In the genomic region with DNA sequence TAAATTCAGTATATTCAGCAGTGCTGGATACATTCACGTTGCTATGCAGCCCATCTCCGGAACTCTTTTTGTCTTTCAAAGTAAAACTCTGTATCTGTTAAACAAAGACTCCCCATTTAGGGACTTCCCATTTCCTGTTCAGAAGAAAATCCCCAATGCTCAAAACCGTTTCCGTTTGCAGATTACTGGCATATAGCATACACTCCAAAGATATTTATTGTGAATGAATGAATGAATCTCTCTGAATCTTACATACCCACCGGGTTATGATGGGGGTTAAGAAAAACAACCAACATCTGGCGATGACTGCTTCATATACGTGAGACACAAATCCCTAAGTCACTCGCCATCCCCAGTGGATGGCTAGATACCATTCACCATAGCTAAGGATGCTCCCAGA, we compare ENCODE assay signal across 12 cellular contexts. TPM values are rescaled to one million over a fixed set of nuclear protein-coding genes. Genes with fewer than 3 reads are reported as not detected.
DNase-seq lines count a peak whose midpoint lies in the region; ATAC-seq, FAIRE-seq and TF ChIP-seq lines count a peak whose summit lies in the region.
"Had no signal": no experiment of that assay in that cellular context is flagged by ENCODE, and none has a peak within 500 bp of the region (broad histone marks: within the 10 kb centered on the region; RNA-seq: fewer than 3 reads in every experiment).

No MANE protein-coding gene starts in this region.

- H3K36me3 Mint-ChIP-seq in endothelial cell (ENCODE audit: low read depth, unreplicated experiment): peaks cover 28% of the 10 kb centered on the region
- H3K36me3 Mint-ChIP-seq: stimulated activated effector memory CD8-positive, alpha-beta T cell treated with anti-CD3 and anti-CD28 coated beads, Interleukin-12 subunit alpha, Interleukin-12 subunit beta, amount 100 ng/mL, for 72 hours had no signal

- H3K27me3 ChIP-seq in AG04450 (ENCODE audit: control insufficient read depth, insufficient read depth, low read length) (no peaks in the 10 kb centered on the region), HUES6 (ENCODE audit: control insufficient read depth, insufficient read depth, low read length) (no peaks in the 10 kb centered on the region), neural cell (ENCODE audit: insufficient read depth, low read depth, low read length) (no peaks in the 10 kb centered on the region), ascending aorta (no peaks in the 10 kb centered on the region)

- TF ChIP-seq CTCF in AG04450 (IDR thresholded peaks at IDR 0.05; ENCODE audit: low read depth, low read length) (no peak), endothelial cell (IDR thresholded peaks at IDR 0.05; ENCODE audit: unreplicated experiment) (no peak), neural cell (IDR thresholded peaks at IDR 0.05; ENCODE audit: poor library complexity, severe bottlenecking) (no peak), ascending aorta (IDR thresholded peaks at IDR 0.05) (no peak)

- H3K9me2 ChIP-seq in neural cell (ENCODE audit: insufficient read depth, low read length): no peaks in the 10 kb centered on the region

- ATAC-seq in HG03565 (IDR thresholded peaks at IDR 0.05; ENCODE audit: unreplicated experiment): no peak
- ATAC-seq in GM18873 (IDR thresholded peaks at IDR 0.05; ENCODE audit: low FRiP score, unreplicated experiment): no peak

- peaks cover 36% of the 10 kb centered on the region for H3K36me3 ChIP-seq in HUES6 (ENCODE audit: control insufficient read depth, insufficient read depth, low read length)
- no peaks in the 10 kb centered on the region for H3K36me3 ChIP-seq in neural cell (ENCODE audit: insufficient read depth, low read length)
- no peaks in the 10 kb centered on the region for H3K36me3 ChIP-seq in ascending aorta

- peak overlapping the region; percentile 49 for H3K4me2 ChIP-seq in neural cell (ENCODE audit: low read length)

- H3K9me3 Mint-ChIP-seq in endothelial cell (ENCODE audit: unreplicated experiment): no peaks in the 10 kb centered on the region
- H3K9me3 Mint-ChIP-seq: stimulated activated effector memory CD8-positive, alpha-beta T cell treated with anti-CD3 and anti-CD28 coated beads, Interleukin-12 subunit alpha, Interleukin-12 subunit beta, amount 100 ng/mL, for 72 hours had no signal

- CTCF ChIA-PET in AG04450 (lab: Charles Lee): interaction anchor here (0.6 to 3.4 kb wide), 4 partner anchors 40 to 82 kb away, joined by 4 to 15 read pairs (median 4); partner anchors contain the start of gene USP2

- intact Hi-C loops in ascending aorta (cut with DNase I): no loop called here

- H3K4me3 Mint-ChIP-seq in endothelial cell (ENCODE audit: unreplicated experiment): peak overlapping the region; percentile 98

- no peak for TF ChIP-seq EP300 in neural cell (conservative IDR thresholded peaks at IDR 0.05; ENCODE audit: poor library complexity, severe bottlenecking)

- H3F3A ChIP-seq in neural cell (ENCODE audit: insufficient read depth, low read length, poor library complexity, severe bottlenecking): no peaks in the 10 kb centered on the region

- POLR2A ChIA-PET in AG04450 (lab: Yijun Ruan, JAX): interaction anchor here (1.0 to 3.7 kb wide), 3 partner anchors 24 to 53 kb away, joined by 3 to 18 read pairs (median 5); no protein-coding TSS in a partner anchor

- H3K27me3 Mint-ChIP-seq in endothelial cell (ENCODE audit: unreplicated experiment): peaks cover 9% of the 10 kb centered on the region

- peak overlapping the region; percentile 87 for H3K9ac ChIP-seq in HUES6 (ENCODE audit: low read length)
- peak overlapping the region; percentile 95 for H3K9ac ChIP-seq in neural cell (ENCODE audit: low read length)

- H3K4me1 ChIP-seq in HUES6 (ENCODE audit: control insufficient read depth, insufficient read depth, low read length): peaks cover 62% of the 10 kb centered on the region
- H3K4me1 ChIP-seq in ascending aorta: peaks cover 3 to 23% of the 10 kb centered on the region in 2 donors

- no peak for TF ChIP-seq RAD21 in neural cell (conservative IDR thresholded peaks at IDR 0.05)

- peak overlapping the region; percentile 89 for H3K27ac Mint-ChIP-seq in endothelial cell (ENCODE audit: unreplicated experiment)
- H3K27ac Mint-ChIP-seq: stimulated activated effector memory CD8-positive, alpha-beta T cell treated with anti-CD3 and anti-CD28 coated beads, Interleukin-12 subunit alpha, Interleukin-12 subunit beta, amount 100 ng/mL, for 72 hours had no signal

- H3K9me3 ChIP-seq in AG04450 (ENCODE audit: control insufficient read depth, insufficient read depth, low read length) (no peaks in the 10 kb centered on the region; the same call in 1 of the 2 replicates), HUES6 (ENCODE audit: control insufficient read depth, insufficient read depth, low read depth, low read length) (no peaks in the 10 kb centered on the region), neural cell (ENCODE audit: low read length) (no peaks in the 10 kb centered on the region), ascending aorta (no peaks in the 10 kb centered on the region)

- peaks cover 4% of the 10 kb centered on the region for H3K79me2 ChIP-seq in neural cell (replicated peaks; ENCODE audit: insufficient read depth, low read length)

- H3K4me3 ChIP-seq in AG04450 (ENCODE audit: low read depth, low read length) (peak overlapping the region; percentile 89), HUES6 (ENCODE audit: low read depth, low read length) (peak overlapping the region; percentile 94), neural cell (ENCODE audit: low read length) (peak overlapping the region; percentile 99), ascending aorta (peak overlapping the region in 1 of 2 donors; percentile 59)

- H3K4me1 Mint-ChIP-seq in endothelial cell (ENCODE audit: unreplicated experiment): peaks cover 69% of the 10 kb centered on the region

- no peak overlapping the region for H2AFZ ChIP-seq in neural cell (ENCODE audit: low read depth, low read length)

- no peak for FAIRE-seq in urothelium cell line (lab: Jason Lieb, UNC)

- no peak for DNase-seq in AG04450 (ENCODE audit: low read depth, low spot score)
- no peak for DNase-seq in endothelial cell (ENCODE audit: low spot score)
- no peak for DNase-seq in urothelium cell line (ENCODE audit: low spot score)
- DNase-seq in ascending aorta (ENCODE audit: low spot score in 2 of 2): no peak
- DNase-seq: activated naive CD4-positive, alpha-beta T cell treated with Interleukin-2 at 50 U/mL for 16 hours; NCI-H446 treated with DMSO at 0.1 percent for 48 hours; Right ventricle myocardium superior had no signal

- H4K20me1 ChIP-seq in neural cell (ENCODE audit: insufficient read depth): no peaks in the 10 kb centered on the region

- H3K27ac ChIP-seq in AG04450 (ENCODE audit: low read depth, low read length): peak overlapping the region; percentile 47
- H3K27ac ChIP-seq in HUES6 (ENCODE audit: low read depth, low read length): 0 out of 2 replicates have a peak overlapping the region, but pooled peaks have one; percentile 5
- H3K27ac ChIP-seq in neural cell (ENCODE audit: low read length): peak overlapping the region; percentile 90
- H3K27ac ChIP-seq in ascending aorta: no peak overlapping the region

TF ChIP-seq in neural cell, 6 proteins besides CTCF, POLR2A, EP300 and RAD21:
- TF ChIP-seq, protein P1, sequence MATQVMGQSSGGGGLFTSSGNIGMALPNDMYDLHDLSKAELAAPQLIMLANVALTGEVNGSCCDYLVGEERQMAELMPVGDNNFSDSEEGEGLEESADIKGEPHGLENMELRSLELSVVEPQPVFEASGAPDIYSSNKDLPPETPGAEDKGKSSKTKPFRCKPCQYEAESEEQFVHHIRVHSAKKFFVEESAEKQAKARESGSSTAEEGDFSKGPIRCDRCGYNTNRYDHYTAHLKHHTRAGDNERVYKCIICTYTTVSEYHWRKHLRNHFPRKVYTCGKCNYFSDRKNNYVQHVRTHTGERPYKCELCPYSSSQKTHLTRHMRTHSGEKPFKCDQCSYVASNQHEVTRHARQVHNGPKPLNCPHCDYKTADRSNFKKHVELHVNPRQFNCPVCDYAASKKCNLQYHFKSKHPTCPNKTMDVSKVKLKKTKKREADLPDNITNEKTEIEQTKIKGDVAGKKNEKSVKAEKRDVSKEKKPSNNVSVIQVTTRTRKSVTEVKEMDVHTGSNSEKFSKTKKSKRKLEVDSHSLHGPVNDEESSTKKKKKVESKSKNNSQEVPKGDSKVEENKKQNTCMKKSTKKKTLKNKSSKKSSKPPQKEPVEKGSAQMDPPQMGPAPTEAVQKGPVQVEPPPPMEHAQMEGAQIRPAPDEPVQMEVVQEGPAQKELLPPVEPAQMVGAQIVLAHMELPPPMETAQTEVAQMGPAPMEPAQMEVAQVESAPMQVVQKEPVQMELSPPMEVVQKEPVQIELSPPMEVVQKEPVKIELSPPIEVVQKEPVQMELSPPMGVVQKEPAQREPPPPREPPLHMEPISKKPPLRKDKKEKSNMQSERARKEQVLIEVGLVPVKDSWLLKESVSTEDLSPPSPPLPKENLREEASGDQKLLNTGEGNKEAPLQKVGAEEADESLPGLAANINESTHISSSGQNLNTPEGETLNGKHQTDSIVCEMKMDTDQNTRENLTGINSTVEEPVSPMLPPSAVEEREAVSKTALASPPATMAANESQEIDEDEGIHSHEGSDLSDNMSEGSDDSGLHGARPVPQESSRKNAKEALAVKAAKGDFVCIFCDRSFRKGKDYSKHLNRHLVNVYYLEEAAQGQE (IDR thresholded peaks at IDR 0.05; ENCODE audit: borderline replicate concordance): no peak
- TF ChIP-seq MXI1 (conservative IDR thresholded peaks at IDR 0.05; ENCODE audit: poor library complexity, severe bottlenecking): no peak
- TF ChIP-seq SMC3 (conservative IDR thresholded peaks at IDR 0.05; ENCODE audit: poor library complexity): no peak
- TF ChIP-seq TAF1 (IDR thresholded peaks at IDR 0.05; ENCODE audit: low read depth): no peak
- TF ChIP-seq EZH2 (IDR thresholded peaks at IDR 0.05; ENCODE audit: borderline replicate concordance, insufficient read depth, low read length, poor library complexity, severe bottlenecking): no peak
- TF ChIP-seq POLR2AphosphoS5 (IDR thresholded peaks at IDR 0.05): no peak
TF ChIP-seq in neural cell: peak in this region for 0.

RNA-seq across cellular contexts. Expression of gene THY1, which starts 1.6 kb away (rescaled TPM):
- polyA plus RNA-seq in AG04450 (2011; rRNA removed): 915 and 1,307 TPM in 2 replicates
- polyA minus RNA-seq in AG04450 (2011; rRNA and poly(A)+ RNA removed): 1,003 and 1,444 TPM in 2 replicates
- 526 TPM for total RNA-seq in endothelial cell (ENCODE audit: unreplicated experiment)
- polyA plus RNA-seq in neural cell: 98.3 and 118 TPM in 2 replicates
- 54.3 and 67.3 TPM in 2 replicates for polyA minus RNA-seq in neural cell
- total RNA-seq in ascending aorta: 3.5 TPM

RNA-seq across cellular contexts. Expression of gene USP2, which starts 39.9 kb away (rescaled TPM):
- polyA plus RNA-seq in AG04450 (2011; rRNA removed) (0.32 and 0.46 TPM in 2 replicates), neural cell (0.59 and 0.74 TPM in 2 replicates)
- 0.35 and 1.0 TPM in 2 replicates for polyA minus RNA-seq in AG04450 (2011; rRNA and poly(A)+ RNA removed)
- total RNA-seq in endothelial cell (ENCODE audit: unreplicated experiment) (1.5 TPM), ascending aorta (not detected)
- polyA minus RNA-seq in neural cell: 1.5 and 3.6 TPM in 2 replicates

Comparison
In these comparisons a context has a peak if more than half of its experiments do, and no peak if none do; other contexts are left out.
1. H3K27ac ChIP-seq: peak in AG04450 (single experiment), HUES6 (single experiment) and neural cell (single experiment); none in ascending aorta (0 of 2).
2. RNA of gene THY1, which starts 1.6 kb away (total RNA-seq): 526 TPM in endothelial cell (single experiment); 3.5 TPM in ascending aorta (single experiment); every median in the first group is over 100 times any median in the second.